ENCODE assay signal across 8 cellular contexts in genomic region chr2:235493402-235493774, GRCh38. TPM values are rescaled to one million over a fixed set of nuclear protein-coding genes. Genes with fewer than 3 reads are reported as not detected.
DNase-seq lines count a peak whose midpoint lies in the region; ATAC-seq and TF ChIP-seq lines count a peak whose summit lies in the region.

No MANE protein-coding gene starts in this region.

- peak overlapping the region; percentile 80 to 88 (median 87) for H3K27ac ChIP-seq in sigmoid colon

- H3K36me3 Mint-ChIP-seq in activated CD8-positive, alpha-beta T cell treated with anti-CD3 and anti-CD28 coated beads for 36 hours (ENCODE audit: low read depth): no peaks in the 10 kb centered on the region

- H3K27ac Mint-ChIP-seq in activated CD8-positive, alpha-beta T cell treated with anti-CD3 and anti-CD28 coated beads for 36 hours: no peak overlapping the region

- TF ChIP-seq CTCF in activated CD8-positive, alpha-beta T cell treated with anti-CD3 and anti-CD28 coated beads for 36 hours (IDR thresholded peaks at IDR 0.05): no peak
- TF ChIP-seq CTCF in sigmoid colon (IDR thresholded peaks at IDR 0.05): no peak

- POLR2A ChIA-PET in activated CD8-positive, alpha-beta T cell treated with anti-CD3 and anti-CD28 coated beads for 36 hours (lab: Charles Lee): no interaction called here

- no peaks in the 10 kb centered on the region for H3K36me3 ChIP-seq in sigmoid colon

- peak overlapping the region; percentile 76 for H3K4me3 Mint-ChIP-seq in activated CD8-positive, alpha-beta T cell treated with anti-CD3 and anti-CD28 coated beads for 36 hours

- peak overlapping the region; percentile 34 to 80 (median 68) for H3K4me3 ChIP-seq in sigmoid colon

- no peak for ATAC-seq in activated CD8-positive, alpha-beta T cell treated with anti-CD3 and anti-CD28 coated beads for 36 hours
- ATAC-seq in left ventricle myocardium superior (peak; percentile 53), HG03175 (IDR thresholded peaks at IDR 0.05; ENCODE audit: unreplicated experiment) (no peak), HG02759 (IDR thresholded peaks at IDR 0.05; ENCODE audit: unreplicated experiment) (no peak)

- H3K27me3 Mint-ChIP-seq in activated CD8-positive, alpha-beta T cell treated with anti-CD3 and anti-CD28 coated beads for 36 hours: peaks cover 52% of the 10 kb centered on the region

- CTCF ChIA-PET in activated CD8-positive, alpha-beta T cell treated with anti-CD3 and anti-CD28 coated beads for 36 hours (lab: Charles Lee): no interaction called here

- peaks cover 8% of the 10 kb centered on the region for H3K4me1 Mint-ChIP-seq in activated CD8-positive, alpha-beta T cell treated with anti-CD3 and anti-CD28 coated beads for 36 hours (ENCODE audit: low read depth)

- WGBS in sigmoid colon, 2 donors: 6 to 10% methylated on average over 33 of the region's 33 CpGs

- H3K9me3 ChIP-seq in sigmoid colon: peaks cover 0 to 3% (median 0%) of the 10 kb centered on the region in 4 donors

- peaks cover 0 to 35% (median 28%) of the 10 kb centered on the region in 4 donors for H3K4me1 ChIP-seq in sigmoid colon

- DNase-seq in DMS 273 (lab: John Stamatoyannopoulos, UW; ENCODE audit: unreplicated experiment) (peak; percentile 88), DMS 273 treated with DMSO at 0.1 percent for 48 hours (lab: John Stamatoyannopoulos, UW) (no peak), left ventricle myocardium superior (no peak), sigmoid colon (peak; percentile 85), erythroblast (lab: John Stamatoyannopoulos, UW) (no peak)
- no peak for DNase-seq in activated CD8-positive, alpha-beta T cell treated with anti-CD3 and anti-CD28 coated beads for 36 hours

- TF ChIP-seq POLR2A in sigmoid colon (IDR thresholded peaks at IDR 0.05) (no peak), erythroblast (IDR thresholded peaks at IDR 0.05; ENCODE audit: low read length) (no peak)

- intact Hi-C loops in activated CD8-positive, alpha-beta T cell treated with anti-CD3 and anti-CD28 coated beads for 36 hours (cut with micrococcal nuclease): no loop called here
- intact Hi-C loops in left ventricle myocardium superior (cut with micrococcal nuclease): no loop called here
- intact Hi-C loops in sigmoid colon (cut with DNase I): loop anchor here (5.0 kb wide), 5 partner anchors 84 to 541 kb away; partner anchors contain the start of gene SH3BP4

- peaks cover 3% of the 10 kb centered on the region for H3K9me3 Mint-ChIP-seq in activated CD8-positive, alpha-beta T cell treated with anti-CD3 and anti-CD28 coated beads for 36 hours

- no peaks in the 10 kb centered on the region for H3K27me3 ChIP-seq in sigmoid colon

- no peak for TF ChIP-seq EP300 in sigmoid colon (IDR thresholded peaks at IDR 0.05)

RNA-seq across cellular contexts. Expression of gene AGAP1, which starts 0.5 kb away (rescaled TPM):
- 1 to 10 TPM; 2.5 to 2.9 TPM for total RNA-seq in activated CD8-positive, alpha-beta T cell treated with anti-CD3 and anti-CD28 coated beads for 36 hours
- total RNA-seq in left ventricle myocardium superior (22.3 TPM), sigmoid colon (10 to 100 TPM; 18.6 to 42.7 (median 23.8) TPM)
- 10 to 100 TPM; 10.8 to 18.5 (median 13.4) TPM for polyA plus RNA-seq in sigmoid colon

Comparison
In these comparisons a context has a peak if more than half of its experiments do, and no peak if none do; other contexts are left out.
1. DNase-seq: peak in DMS 273 (single experiment) and sigmoid colon (single experiment); none in DMS 273 treated with DMSO at 0.1 percent for 48 hours (single experiment), activated CD8-positive, alpha-beta T cell treated with anti-CD3 and anti-CD28 coated beads for 36 hours (single experiment), left ventricle myocardium superior (single experiment) and erythroblast (0 of 2).